Comparison of ENCODE assay signal across 17 cellular contexts in genomic region chr10:101453791-101454718, GRCh38.
A peak's percentile ranks its signal among the peaks of the same experiment; 100 is the strongest.
DNase-seq lines count a peak whose midpoint lies in the region; ATAC-seq, FAIRE-seq and TF ChIP-seq lines count a peak whose summit lies in the region.
"Had no signal": no experiment of that assay in that cellular context is flagged by ENCODE, and none has a peak within 500 bp of the region (broad histone marks: within the 10 kb centered on the region; RNA-seq: fewer than 3 reads in every experiment).

No MANE protein-coding gene starts in this region.

- H3K9me3 Mint-ChIP-seq in CD14-positive monocyte (no peaks in the 10 kb centered on the region), progenitor cell of endocrine pancreas (ENCODE audit: low read depth) (no peaks in the 10 kb centered on the region)
- H3K9me3 Mint-ChIP-seq: CD8-positive, alpha-beta memory T cell had no signal

- no peak overlapping the region for H3K4me3 Mint-ChIP-seq in CD14-positive monocyte
- no peak overlapping the region for H3K4me3 Mint-ChIP-seq in progenitor cell of endocrine pancreas (ENCODE audit: low read depth)

- H3K27me3 Mint-ChIP-seq in CD14-positive monocyte (ENCODE audit: low read depth in 3 of 3) (peaks cover 6 to 12% (median 6%) of the 10 kb centered on the region in 3 donors), progenitor cell of endocrine pancreas (peaks cover 18% of the 10 kb centered on the region)
- H3K27me3 Mint-ChIP-seq: CD8-positive, alpha-beta memory T cell had no signal

- H3K36me3 ChIP-seq in WERI-Rb-1 (no peaks in the 10 kb centered on the region), keratinocyte (ENCODE audit: control insufficient read depth in 2 of 2, extremely low read depth in 1 of 2, insufficient read depth in 2 of 2, low read length in 2 of 2) (no peaks in the 10 kb centered on the region)
- H3K36me3 ChIP-seq: lower lobe of right lung, transverse colon had no signal

- intact Hi-C loops in CD14-positive monocyte (cut with micrococcal nuclease) = no loop called here

- H3K27ac Mint-ChIP-seq in CD14-positive monocyte (no peak overlapping the region), progenitor cell of endocrine pancreas (no peak overlapping the region)

- ATAC-seq in GM19035 (IDR thresholded peaks at IDR 0.05; ENCODE audit: unreplicated experiment) = no peak
- ATAC-seq: lower lobe of right lung had no signal

- no peak for DNase-seq in GM12892 (ENCODE audit: insufficient read length)
- peak; percentile 30 for DNase-seq in MV-4-11 (lab: John Stamatoyannopoulos, UW)
- DNase-seq in WERI-Rb-1 = peak; percentile 60
- no peak for DNase-seq in keratinocyte (ENCODE audit: low read depth, low spot score)
- no peak for DNase-seq in foreskin melanocyte
- no peak for DNase-seq in CD14-positive monocyte (ENCODE audit: low spot score)
- DNase-seq in progenitor cell of endocrine pancreas (ENCODE audit: low spot score, unreplicated experiment) = no peak
- DNase-seq: activated CD8-positive, alpha-beta memory T cell treated with anti-CD3 and anti-CD28 coated beads, Interleukin-2, amount 50 U/mL, for 48 hours; aorta; hypothalamus; lower lobe of right lung; nucleus accumbens; T1000; transverse colon had no signal

- no peak overlapping the region for H3K9ac ChIP-seq in keratinocyte (ENCODE audit: control insufficient read depth, extremely low read depth, insufficient read depth, low read length)

- peaks cover 6% of the 10 kb centered on the region for H3K4me1 Mint-ChIP-seq in CD14-positive monocyte
- H3K4me1 Mint-ChIP-seq in progenitor cell of endocrine pancreas (ENCODE audit: low read depth) = peaks cover 11% of the 10 kb centered on the region

- H3K36me3 Mint-ChIP-seq in CD14-positive monocyte (peaks cover 0 to 4% of the 10 kb centered on the region in 2 donors), progenitor cell of endocrine pancreas (ENCODE audit: insufficient read depth) (no peaks in the 10 kb centered on the region)

- H4K20me1 ChIP-seq in keratinocyte (ENCODE audit: control insufficient read depth, extremely low read depth, insufficient read depth, low read length) = peaks cover 2% of the 10 kb centered on the region

- no peak for TF ChIP-seq POLR2A in GM12892 (IDR thresholded peaks at IDR 0.05; ENCODE audit: low read depth, low read length)

- H3K79me2 ChIP-seq in keratinocyte (ENCODE audit: control insufficient read depth, insufficient read depth, low read length) = no peaks in the 10 kb centered on the region

- no peak overlapping the region for H2AFZ ChIP-seq in keratinocyte (ENCODE audit: control insufficient read depth, low read length)

- no peaks in the 10 kb centered on the region for H3K9me1 ChIP-seq in keratinocyte (ENCODE audit: control insufficient read depth, extremely low read depth, insufficient read depth, low read length)

- TF ChIP-seq CTCF in WERI-Rb-1 (IDR thresholded peaks at IDR 0.05; ENCODE audit: low read depth, low read length) (no peak), keratinocyte (optimal IDR thresholded peaks at IDR 0.05 in 1 of 3, IDR thresholded peaks at IDR 0.05 in 1 of 3, conservative IDR thresholded peaks at IDR 0.05 in 1 of 3; ENCODE audit: extremely low read depth in 1 of 3, insufficient read depth in 2 of 3, low read length in 3 of 3) (no peak), CD14-positive monocyte (IDR thresholded peaks at IDR 0.05) (no peak), progenitor cell of endocrine pancreas (IDR thresholded peaks at IDR 0.05; ENCODE audit: unreplicated experiment) (no peak)

- FAIRE-seq in GM12892 (lab: Jason Lieb, UNC) (peak; percentile 38), keratinocyte (lab: Jason Lieb, UNC) (peak; percentile 53)
- FAIRE-seq: RCC 7860 had no signal

- H3K27ac ChIP-seq in WERI-Rb-1 = peak overlapping the region; percentile 56
- no peak overlapping the region for H3K27ac ChIP-seq in keratinocyte (ENCODE audit: control insufficient read depth, insufficient read depth, low read length)
- H3K27ac ChIP-seq: lower lobe of right lung, transverse colon had no signal

- H3K4me2 ChIP-seq in keratinocyte (ENCODE audit: control insufficient read depth, extremely low read depth, insufficient read depth, low read depth, low read length) = no peak overlapping the region

- H3K9me3 ChIP-seq in WERI-Rb-1 (ENCODE audit: severe bottlenecking) (no peaks in the 10 kb centered on the region), keratinocyte (ENCODE audit: control insufficient read depth, low read depth, low read length) (no peaks in the 10 kb centered on the region)
- H3K9me3 ChIP-seq: lower lobe of right lung, transverse colon had no signal

- no peaks in the 10 kb centered on the region for H3K4me1 ChIP-seq in keratinocyte (ENCODE audit: control insufficient read depth, extremely low read depth, insufficient read depth, low read length)
- H3K4me1 ChIP-seq: lower lobe of right lung had no signal

- H3K4me3 ChIP-seq in WERI-Rb-1 (ENCODE audit: low read depth, low read length) = no peak overlapping the region
- H3K4me3 ChIP-seq in keratinocyte (ENCODE audit: control insufficient read depth in 2 of 3, extremely low read depth in 1 of 3, insufficient read depth in 2 of 3, low read depth in 1 of 3, low read length in 3 of 3) = no peak overlapping the region
- H3K4me3 ChIP-seq: lower lobe of right lung, transverse colon had no signal

- dilution Hi-C loops in keratinocyte (cut with MboI; ENCODE audit: extremely low pct_ligation_motif_present, low sequenced_read_pairs) = no loop called here

- H3K27me3 ChIP-seq in WERI-Rb-1 (ENCODE audit: insufficient read depth, low read depth, severe bottlenecking) (no peaks in the 10 kb centered on the region), keratinocyte (ENCODE audit: control insufficient read depth, extremely low read depth, insufficient read depth, low read length) (no peaks in the 10 kb centered on the region)
- H3K27me3 ChIP-seq: transverse colon had no signal

Comparison
In these comparisons a context has a peak if more than half of its experiments do, and no peak if none do; other contexts are left out.
1. DNase-seq: peak in MV-4-11 (single experiment) and WERI-Rb-1 (single experiment); none in GM12892 (single experiment), keratinocyte (single experiment), foreskin melanocyte (single experiment), CD14-positive monocyte (single experiment) and progenitor cell of endocrine pancreas (single experiment).